9 cellular contexts compared by ENCODE assay signal in genomic region chr12:111600296-111600562, GRCh38. TPM values are rescaled to one million over a fixed set of nuclear protein-coding genes. Genes with fewer than 3 reads are reported as not detected.
A peak's percentile ranks its signal among the peaks of the same experiment; 100 is the strongest.
DNase-seq lines count a peak whose midpoint lies in the region; ATAC-seq, FAIRE-seq and TF ChIP-seq lines count a peak whose summit lies in the region.
"Had no signal": no experiment of that assay in that cellular context is flagged by ENCODE, and none has a peak within 500 bp of the region (broad histone marks: within the 10 kb centered on the region; RNA-seq: fewer than 3 reads in every experiment).

No MANE protein-coding gene starts in this region.

- H3K4me3 Mint-ChIP-seq in activated naive CD4-positive, alpha-beta T cell treated with anti-CD3 and anti-CD28 coated beads for 36 hours = peak overlapping the region; percentile 83

- no peaks in the 10 kb centered on the region for H3K27me3 Mint-ChIP-seq in activated naive CD4-positive, alpha-beta T cell treated with anti-CD3 and anti-CD28 coated beads for 36 hours (ENCODE audit: low read depth)

- peaks cover 32% of the 10 kb centered on the region for H3K79me2 ChIP-seq in HepG2 (ENCODE audit: insufficient read depth, low read length)

- DNase-seq in activated naive CD4-positive, alpha-beta T cell treated with anti-CD3 and anti-CD28 coated beads for 36 hours = no peak
- DNase-seq in activated naive CD4-positive, alpha-beta T cell (lab: John Stamatoyannopoulos, UW) = no peak
- DNase-seq in astrocyte of the cerebellum (ENCODE audit: low read depth) (no peak), HepG2 (ENCODE audit: low spot score) (peak; percentile 84), transverse colon (no peak), MV-4-11 (lab: John Stamatoyannopoulos, UW) (no peak), SHP77 (lab: John Stamatoyannopoulos, UW) (no peak)
- DNase-seq: DMS79 treated with DMSO at 0.1 percent for 48 hours had no signal

- no TSS peak for BruUV-seq in HepG2 (replicated peaks; lab: Mats Ljungman, UMichigan)

- peak overlapping the region; percentile 78 for H3K4me2 ChIP-seq in HepG2 (ENCODE audit: low read depth, low read length)

- peaks cover 19% of the 10 kb centered on the region for H3K4me1 Mint-ChIP-seq in activated naive CD4-positive, alpha-beta T cell treated with anti-CD3 and anti-CD28 coated beads for 36 hours (ENCODE audit: low read depth)

- H3K9me3 Mint-ChIP-seq in activated naive CD4-positive, alpha-beta T cell treated with anti-CD3 and anti-CD28 coated beads for 36 hours = no peaks in the 10 kb centered on the region

- in situ Hi-C loops in astrocyte of the cerebellum (cut with HindIII; ENCODE audit: low sequenced_read_pairs) (no loop called here), HepG2 (cut with HindIII; ENCODE audit: extremely low pct_ligation_motif_present, low pct_unique_long_range_greater_than_20kb) (no loop called here), transverse colon (cut with MboI; ENCODE audit: low pct_ligation_motif_present in 1 of 4, low pct_unique_long_range_greater_than_20kb in 1 of 4, low sequenced_read_pairs in 3 of 4) (no loop called here)

- TF ChIP-seq POLR2A in HepG2 (IDR thresholded peaks at IDR 0.05; ENCODE audit: insufficient read depth in 1 of 2, low read depth in 2 of 2, low read length in 2 of 2) (no peak), transverse colon (IDR thresholded peaks at IDR 0.05) (no peak)

- H3K27ac Mint-ChIP-seq in activated naive CD4-positive, alpha-beta T cell treated with anti-CD3 and anti-CD28 coated beads for 36 hours = peak overlapping the region; percentile 85

- POLR2A ChIA-PET in HepG2 (lab: Yijun Ruan, JAX) = no interaction called here

- H3K27ac ChIP-seq in HepG2 (ENCODE audit: extremely low read length, insufficient read depth, low read length) (peak overlapping the region; percentile 97), transverse colon (peak overlapping the region; percentile 98 to 100 (median 98))

- intact Hi-C loops in activated naive CD4-positive, alpha-beta T cell treated with anti-CD3 and anti-CD28 coated beads for 36 hours (cut with micrococcal nuclease) = no loop called here
- intact Hi-C loops in HepG2 (cut with micrococcal nuclease; ENCODE audit: unreplicated experiment) (loop anchor here (2.0 kb wide), 1 partner anchor 73 kb away; no protein-coding TSS in a partner anchor), transverse colon (cut with DNase I; ENCODE audit: low total_unique reads) (no loop called here)

- no peak for TF ChIP-seq CTCF in astrocyte of the cerebellum (IDR thresholded peaks at IDR 0.05; ENCODE audit: low read depth, low read length, missing control alignments)
- TF ChIP-seq CTCF in HepG2 (CRISPR knock-in tag; IDR thresholded peaks at IDR 0.05) = no peak
- TF ChIP-seq CTCF in transverse colon (IDR thresholded peaks at IDR 0.05) = no peak

- H3K4me1 ChIP-seq in HepG2 (ENCODE audit: insufficient read depth, low read length) (peaks cover 26% of the 10 kb centered on the region), transverse colon (peaks cover 0 to 33% (median 26%) of the 10 kb centered on the region in 4 donors)

- H2AFZ ChIP-seq in HepG2 (ENCODE audit: low read length) = no peak overlapping the region

- H3K27me3 ChIP-seq in HepG2 (ENCODE audit: control insufficient read depth in 1 of 2, insufficient read depth in 2 of 2, low read length in 2 of 2) (no peaks in the 10 kb centered on the region; a peak in 1 of 5 replicates), transverse colon (no peaks in the 10 kb centered on the region)

- H3K36me3 Mint-ChIP-seq in activated naive CD4-positive, alpha-beta T cell treated with anti-CD3 and anti-CD28 coated beads for 36 hours (ENCODE audit: low read depth) = no peaks in the 10 kb centered on the region

- H3K9ac ChIP-seq in HepG2 (ENCODE audit: insufficient read depth, low read depth, low read length) = peak overlapping the region; percentile 94

- 0% methylated on average over 2 of the region's 2 CpGs for WGBS in HepG2 (ENCODE audit: low lambda C conversion rate)
- 8 to 40% methylated on average over 2 of the region's 2 CpGs for WGBS in transverse colon (ENCODE audit: low coverage in 1 of 2), 2 donors

- peak; percentile 90 for FAIRE-seq in HepG2 (lab: Jason Lieb, UNC)

- TF ChIP-seq EP300 in HepG2 (IDR thresholded peaks at IDR 0.05; ENCODE audit: low read depth in 2 of 2, low read length in 2 of 2) (no peak), HepG2 (CRISPR knock-in tag; IDR thresholded peaks at IDR 0.05; ENCODE audit: borderline replicate concordance) (no peak), transverse colon (IDR thresholded peaks at IDR 0.05; ENCODE audit: low read depth) (no peak)

- H3K36me3 ChIP-seq in HepG2 (replicated peaks in 1 of 2; ENCODE audit: control insufficient read depth in 1 of 2, insufficient read depth in 2 of 2, low read length in 2 of 2) (no peaks in the 10 kb centered on the region), transverse colon (no peaks in the 10 kb centered on the region)

- H3K9me3 ChIP-seq in HepG2 (ENCODE audit: low read length) (no peaks in the 10 kb centered on the region), transverse colon (no peaks in the 10 kb centered on the region)

- CTCF ChIA-PET in activated naive CD4-positive, alpha-beta T cell treated with anti-CD3 and anti-CD28 coated beads for 36 hours (lab: Charles Lee) = no interaction called here
- CTCF ChIA-PET in HepG2 (lab: Yijun Ruan, JAX; ENCODE audit: low intra/inter-chr PET ratio, low total read pairs) = no interaction called here

- H4K20me1 ChIP-seq in HepG2 (ENCODE audit: insufficient read depth, low read length) = peaks cover 26% of the 10 kb centered on the region

- peak overlapping the region; percentile 97 for H3K4me3 ChIP-seq in astrocyte of the cerebellum (ENCODE audit: low read depth, low read length)
- peak overlapping the region; percentile 71 to 98 (median 86) for H3K4me3 ChIP-seq in HepG2 (replicated peaks in 1 of 3; ENCODE audit: insufficient read depth in 1 of 3, low read depth in 2 of 3, low read length in 3 of 3)
- H3K4me3 ChIP-seq in transverse colon = peak overlapping the region in 3 of 4 donors; percentile 85 to 100 (median 99)

- TF ChIP-seq RAD21 in HepG2 (CRISPR knock-in tag; IDR thresholded peaks at IDR 0.05) = no peak

- ATAC-seq in HepG2 = peak; percentile 66
- ATAC-seq in GM19463 (IDR thresholded peaks at IDR 0.05; ENCODE audit: unreplicated experiment) = no peak

TF ChIP-seq in HepG2, 621 proteins besides CTCF, POLR2A, EP300 and RAD21 (continues in another document):
- TF ChIP-seq NPAS2 (CRISPR knock-in tag; IDR thresholded peaks at IDR 0.05; ENCODE audit: borderline replicate concordance) = no peak
- TF ChIP-seq ZNF501 (CRISPR knock-in tag; IDR thresholded peaks at IDR 0.05) = no peak
- TF ChIP-seq, protein P1, sequence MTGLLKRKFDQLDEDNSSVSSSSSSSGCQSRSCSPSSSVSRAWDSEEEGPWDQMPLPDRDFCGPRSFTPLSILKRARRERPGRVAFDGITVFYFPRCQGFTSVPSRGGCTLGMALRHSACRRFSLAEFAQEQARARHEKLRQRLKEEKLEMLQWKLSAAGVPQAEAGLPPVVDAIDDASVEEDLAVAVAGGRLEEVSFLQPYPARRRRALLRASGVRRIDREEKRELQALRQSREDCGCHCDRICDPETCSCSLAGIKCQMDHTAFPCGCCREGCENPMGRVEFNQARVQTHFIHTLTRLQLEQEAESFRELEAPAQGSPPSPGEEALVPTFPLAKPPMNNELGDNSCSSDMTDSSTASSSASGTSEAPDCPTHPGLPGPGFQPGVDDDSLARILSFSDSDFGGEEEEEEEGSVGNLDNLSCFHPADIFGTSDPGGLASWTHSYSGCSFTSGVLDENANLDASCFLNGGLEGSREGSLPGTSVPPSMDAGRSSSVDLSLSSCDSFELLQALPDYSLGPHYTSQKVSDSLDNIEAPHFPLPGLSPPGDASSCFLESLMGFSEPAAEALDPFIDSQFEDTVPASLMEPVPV (CRISPR knock-in tag; IDR thresholded peaks at IDR 0.05) = no peak
- TF ChIP-seq ZKSCAN1 (IDR thresholded peaks at IDR 0.05; ENCODE audit: low read length) = no peak
- TF ChIP-seq EZH2 (conservative IDR thresholded peaks at IDR 0.05; ENCODE audit: low read depth, low read length) = no peak
- no peak for TF ChIP-seq SMAD9 (CRISPR knock-in tag; IDR thresholded peaks at IDR 0.05)
- no peak for TF ChIP-seq SKI (IDR thresholded peaks at IDR 0.05; ENCODE audit: partially characterized antibody)
- TF ChIP-seq ZNF468 (CRISPR knock-in tag; IDR thresholded peaks at IDR 0.05) = no peak
- no peak for TF ChIP-seq PCBP2 (optimal IDR thresholded peaks at IDR 0.05; ENCODE audit: low read depth, low read length, poor library complexity, severe bottlenecking)
- no peak for TF ChIP-seq MEIS1 (CRISPR knock-in tag; IDR thresholded peaks at IDR 0.05; ENCODE audit: borderline replicate concordance)
- TF ChIP-seq ZNF460 (CRISPR knock-in tag; IDR thresholded peaks at IDR 0.05; ENCODE audit: borderline replicate concordance) = no peak
- no peak for TF ChIP-seq DPF2 (CRISPR knock-in tag; IDR thresholded peaks at IDR 0.05; ENCODE audit: borderline replicate concordance, low read depth)

RNA-seq across cellular contexts. Expression of gene ATXN2, which starts 1.1 kb away (rescaled TPM):
- 10 to 100 TPM; 30.6 to 31.5 TPM for total RNA-seq in activated naive CD4-positive, alpha-beta T cell treated with anti-CD3 and anti-CD28 coated beads for 36 hours
- total RNA-seq in HepG2 (2016; rRNA removed; fragmentation: Illumina TruSeq; extraction: Trizol) (15.7 and 18.1 TPM in 2 replicates), transverse colon (10 to 100 TPM; 50.2 to 95.5 (median 83.2) TPM)
- total RNA-seq in HepG2 (2016; cell fraction: cytosol; rRNA removed; fragmentation: Illumina TruSeq; extraction: Trizol; ENCODE audit: low read depth) = 52.9 and 59.4 TPM in 2 replicates
- 14.3 and 18.9 TPM in 2 replicates for total RNA-seq in HepG2 (2016; cell fraction: insoluble cytoplasmic fraction; rRNA removed; fragmentation: Illumina TruSeq; extraction: Trizol)
- 31.8 and 40.2 TPM in 2 replicates for total RNA-seq in HepG2 (2016; cell fraction: membrane; rRNA removed; fragmentation: Illumina TruSeq; extraction: Trizol)
- 36.9 and 41.3 TPM in 2 replicates for total RNA-seq in HepG2 (2016; cell fraction: nucleus; rRNA removed; fragmentation: Illumina TruSeq; extraction: Trizol)
- 27.1 and 28.9 TPM in 2 replicates for polyA plus RNA-seq in HepG2 (2011; rRNA removed)
- 13.7 and 15.2 TPM in 2 replicates for polyA plus RNA-seq in HepG2 (2011; cell fraction: cytosol; rRNA removed)
- 83.1 and 89.3 TPM in 2 replicates for polyA plus RNA-seq in HepG2 (2011; cell fraction: nucleus; rRNA removed)
- polyA plus RNA-seq in HepG2 (2012) = 26.4 and 34.5 TPM in 2 replicates
- 2.8 and 2.9 TPM in 2 replicates for polyA plus RNA-seq in HepG2 (2016; cell fraction: cytosol; fragmentation: Illumina TruSeq; extraction: Trizol; ENCODE audit: low read depth)
- polyA plus RNA-seq in HepG2 (2016; cell fraction: insoluble cytoplasmic fraction; fragmentation: Illumina TruSeq; extraction: Trizol; ENCODE audit: low read depth) = 22.6 and 32.0 TPM in 2 replicates
- 7.3 TPM in 2 replicates for polyA plus RNA-seq in HepG2 (2016; cell fraction: membrane; fragmentation: Illumina TruSeq; extraction: Trizol; ENCODE audit: low read depth)
- polyA plus RNA-seq in HepG2 (2016; cell fraction: nucleus; fragmentation: Illumina TruSeq; extraction: Trizol; ENCODE audit: insufficient read depth, low read depth) = 60.3 and 69.0 TPM in 2 replicates
- polyA minus RNA-seq in HepG2 (2011; rRNA and poly(A)+ RNA removed; ENCODE audit: low replicate concordance) = 63.2 and 98.9 TPM in 2 replicates
- 24.4 and 27.3 TPM in 2 replicates for polyA minus RNA-seq in HepG2 (2011; cell fraction: cytosol; rRNA and poly(A)+ RNA removed)
- polyA minus RNA-seq in HepG2 (2011; cell fraction: nucleus; rRNA and poly(A)+ RNA removed) = 101 and 113 TPM in 2 replicates
